ENCODE assay signal across 23 cellular contexts in the genomic region with DNA sequence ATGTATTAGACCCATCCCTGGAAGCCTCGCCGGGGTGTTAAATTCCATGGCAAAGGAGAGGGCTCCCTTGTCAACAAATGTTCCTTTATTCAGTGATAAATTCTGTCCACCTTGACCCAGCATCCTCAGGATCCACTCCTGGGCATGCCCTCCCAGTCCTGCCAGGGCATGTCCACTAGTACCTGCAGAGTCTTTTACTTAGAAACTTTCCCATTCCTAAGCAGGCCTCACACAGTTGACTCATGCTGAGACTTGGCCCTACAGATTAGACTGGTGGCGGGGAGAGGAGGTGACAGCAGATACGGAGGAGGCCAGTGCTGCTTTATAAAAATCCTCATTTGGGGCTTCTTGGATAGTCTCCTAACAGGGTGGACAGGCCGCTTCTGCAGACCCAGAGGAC.
"Had no signal": no experiment of that assay in that cellular context is flagged by ENCODE, and none has a peak within 500 bp of the region (broad histone marks: within the 10 kb centered on the region; RNA-seq: fewer than 3 reads in every experiment).

No MANE protein-coding gene starts in this region.

- ATAC-seq: activated T-cell treated with anti-CD3 and anti-CD28 coated beads, Interleukin-2, amount 50 U/mL, for 4 hours; gastrocnemius medialis; naive thymus-derived CD4-positive, alpha-beta T cell; stimulated activated effector memory CD8-positive, alpha-beta T cell treated with anti-CD3 and anti-CD28 coated beads, Interleukin-12 subunit alpha, Interleukin-12 subunit beta, amount 100 ng/mL, for 72 hours had no signal

- H3K4me1 ChIP-seq: gastrocnemius medialis, sigmoid colon had no signal

- H3K27ac Mint-ChIP-seq: activated naive CD8-positive, alpha-beta T cell; endodermal cell; naive thymus-derived CD4-positive, alpha-beta T cell; stimulated activated effector memory CD8-positive, alpha-beta T cell treated with anti-CD3 and anti-CD28 coated beads, Interleukin-12 subunit alpha, Interleukin-12 subunit beta, amount 100 ng/mL, for 72 hours; stimulated activated naive CD8-positive, alpha-beta T cell treated with anti-CD3 and anti-CD28 coated beads, Interleukin-15, Interleukin-2, amounts not matched to agents 100 ng/mL and 50 ng/mL, for 24 hours had no signal

- H3K27me3 ChIP-seq: cardiac muscle cell, gastrocnemius medialis, sigmoid colon had no signal

- H3K4me1 Mint-ChIP-seq: stimulated activated effector memory CD8-positive, alpha-beta T cell treated with anti-CD3 and anti-CD28 coated beads, Interleukin-12 subunit alpha, Interleukin-12 subunit beta, amount 100 ng/mL, for 72 hours had no signal

- DNase-seq: activated CD4-positive, alpha-beta T cell treated with anti-CD3 and anti-CD28 coated beads for 4 hours; activated CD4-positive, alpha-beta T cell treated with anti-CD3 and anti-CD28 coated beads, Interleukin-2, amount 50 U/mL, for 4 hours; activated naive CD4-positive, alpha-beta T cell treated with Interleukin-2 at 50 U/mL for 16 hours; activated T-cell treated with anti-CD3 and anti-CD28 coated beads, Interleukin-2, amount 50 U/mL, for 4 hours; anterior cingulate cortex; cerebellar nuclear complex; cortex of kidney; endodermal cell; gastrocnemius medialis; glutamatergic neuron; midbrain; naive thymus-derived CD4-positive, alpha-beta T cell; sigmoid colon; small intestine; stimulated activated CD4-positive, alpha-beta T cell treated with anti-CD3 and anti-CD28 coated beads, Interleukin-4, amount 100 ng/mL, for 24 hours; trophoblast cell had no signal

- H3K4me3 ChIP-seq: cardiac muscle cell, gastrocnemius medialis, sigmoid colon, SK-N-MC, thoracic aorta had no signal

- H3K27ac ChIP-seq: cardiac muscle cell, gastrocnemius medialis, sigmoid colon, SK-N-MC, thoracic aorta, VCaP had no signal

- H3K36me3 ChIP-seq: cardiac muscle cell, gastrocnemius medialis, sigmoid colon, thoracic aorta had no signal

- H3K36me3 Mint-ChIP-seq: stimulated activated effector memory CD8-positive, alpha-beta T cell treated with anti-CD3 and anti-CD28 coated beads, Interleukin-12 subunit alpha, Interleukin-12 subunit beta, amount 100 ng/mL, for 72 hours had no signal

- H3K9me3 ChIP-seq: gastrocnemius medialis, sigmoid colon, thoracic aorta had no signal

- H3K9me3 Mint-ChIP-seq: stimulated activated effector memory CD8-positive, alpha-beta T cell treated with anti-CD3 and anti-CD28 coated beads, Interleukin-12 subunit alpha, Interleukin-12 subunit beta, amount 100 ng/mL, for 72 hours had no signal

- H3K4me3 Mint-ChIP-seq: activated naive CD8-positive, alpha-beta T cell; activated T-cell treated with anti-CD3 and anti-CD28 coated beads, Interleukin-2, amount 50 U/mL, for 4 hours; endodermal cell; naive thymus-derived CD4-positive, alpha-beta T cell; stimulated activated effector memory CD8-positive, alpha-beta T cell treated with anti-CD3 and anti-CD28 coated beads, Interleukin-12 subunit alpha, Interleukin-12 subunit beta, amount 100 ng/mL, for 72 hours; stimulated activated naive CD8-positive, alpha-beta T cell treated with anti-CD3 and anti-CD28 coated beads, Interleukin-15, Interleukin-2, amounts not matched to agents 100 ng/mL and 50 ng/mL, for 24 hours had no signal
